In the genomic region with DNA sequence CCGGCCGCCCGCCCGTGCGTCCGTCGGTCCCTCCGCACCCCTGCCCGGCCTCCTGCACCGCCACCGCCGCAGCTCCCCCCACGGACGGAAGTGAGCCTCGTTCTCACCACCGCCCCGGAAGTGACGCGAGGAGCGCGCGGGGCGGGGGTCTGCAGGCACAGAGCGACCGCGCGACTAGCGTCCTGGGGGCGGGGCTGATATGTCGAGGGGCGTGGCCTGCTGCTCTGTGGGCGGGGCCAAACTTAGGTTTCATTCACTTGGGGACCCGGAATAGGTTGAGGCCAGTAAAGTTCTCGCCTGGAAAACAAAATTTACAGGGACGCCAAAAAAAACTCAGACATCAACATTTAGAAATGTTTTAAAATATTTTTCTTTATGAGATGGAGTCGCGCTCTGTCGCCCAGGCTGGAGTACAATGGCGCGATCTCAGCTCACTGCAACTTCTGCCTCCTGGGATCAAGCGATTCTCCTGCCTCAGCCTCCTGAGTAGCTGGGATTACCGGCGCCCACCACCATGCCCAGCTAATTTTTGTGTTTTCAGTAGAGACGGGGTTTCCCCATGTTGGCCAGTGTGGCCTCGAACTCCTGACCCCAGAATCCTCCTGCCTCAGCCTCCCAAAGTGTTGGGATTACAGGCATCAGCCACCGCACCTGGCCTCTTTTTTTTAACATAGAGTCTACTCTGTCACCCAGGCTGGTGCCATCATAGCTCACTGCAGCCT, we compare ENCODE assay signal across 8 cellular contexts. TPM values are rescaled to one million over a fixed set of nuclear protein-coding genes. Genes with fewer than 3 reads are reported as not detected.
A peak's percentile ranks its signal among the peaks of the same experiment; 100 is the strongest.
DNase-seq lines count a peak whose midpoint lies in the region; ATAC-seq and TF ChIP-seq lines count a peak whose summit lies in the region.
"Not testable (repeated sequence)": the region's sequence is repeated elsewhere in the genome, so short reads cannot be mapped to it uniquely, and the experiment has no call there.

A gene (minus strand): TSS at position 99 of the 722 bp plus-strand sequence. CDS start 3,930 bp downstream, outside the sequence.

- H3K4me1 Mint-ChIP-seq in natural killer cell, result peaks cover 33 to 45% of the 10 kb centered on the region in 2 donors
- peaks cover 43% of the 10 kb centered on the region for H3K4me1 Mint-ChIP-seq in stimulated activated memory B cell treated with anti-CD40 and anti-IgM and Interleukin-4, amounts not matched to agents 10 μg/mL and 1 μg/mL and 100 μg/mL, for 72 hours

- not testable (repeated sequence) for H3K27me3 Mint-ChIP-seq in natural killer cell (ENCODE audit: low read depth in 2 of 2); stimulated activated memory B cell treated with anti-CD40 and anti-IgM and Interleukin-4, amounts not matched to agents 10 μg/mL and 1 μg/mL and 100 μg/mL, for 72 hours

- not testable (repeated sequence) for H3K36me3 ChIP-seq in H7 (replicated peaks; ENCODE audit: control insufficient read depth, insufficient read depth, low read length)

- H3K27ac Mint-ChIP-seq in natural killer cell, result peak within 1 kb of the TSS; percentile 97 to 99
- peak within 1 kb of the TSS; percentile 91 for H3K27ac Mint-ChIP-seq in stimulated activated memory B cell treated with anti-CD40 and anti-IgM and Interleukin-4, amounts not matched to agents 10 μg/mL and 1 μg/mL and 100 μg/mL, for 72 hours

- H3K4me3 Mint-ChIP-seq in natural killer cell, result peak within 1 kb of the TSS; percentile 100
- H3K4me3 Mint-ChIP-seq in stimulated activated memory B cell treated with anti-CD40 and anti-IgM and Interleukin-4, amounts not matched to agents 10 μg/mL and 1 μg/mL and 100 μg/mL, for 72 hours, result peak within 1 kb of the TSS; percentile 100

- ATAC-seq in natural killer cell, result peak; percentile 60 to 86 (median 67)
- ATAC-seq in stimulated activated memory B cell treated with anti-CD40 and anti-IgM and Interleukin-4, amounts not matched to agents 10 μg/mL and 1 μg/mL and 100 μg/mL, for 72 hours, result peak; percentile 94

- not testable (repeated sequence) for H3K9me3 Mint-ChIP-seq in natural killer cell; stimulated activated memory B cell treated with anti-CD40 and anti-IgM and Interleukin-4, amounts not matched to agents 10 μg/mL and 1 μg/mL and 100 μg/mL, for 72 hours

- H3K36me3 Mint-ChIP-seq in natural killer cell, result peaks cover 20% of the 10 kb centered on the region
- not testable (repeated sequence) for H3K36me3 Mint-ChIP-seq in stimulated activated memory B cell treated with anti-CD40 and anti-IgM and Interleukin-4, amounts not matched to agents 10 μg/mL and 1 μg/mL and 100 μg/mL, for 72 hours

- not testable (repeated sequence) for H3K27me3 ChIP-seq in H7 (ENCODE audit: control insufficient read depth, insufficient read depth, low read length)

- peak within 1 kb of the TSS; percentile 91 for H3K4me3 ChIP-seq in H7 (ENCODE audit: insufficient read depth, low read depth, low read length)
- H3K4me3 ChIP-seq in fibroblast of pulmonary artery (replicated peaks; ENCODE audit: low read depth, low read length), result peak within 1 kb of the TSS; percentile 90

- intact Hi-C loops in natural killer cell (cut with micrococcal nuclease), result loop anchor here (2.0 kb wide), 1 partner anchor 19 kb away; a partner anchor contains a TSS

- TF ChIP-seq CTCF in fibroblast of pulmonary artery (IDR thresholded peaks at IDR 0.05; ENCODE audit: low read length, missing control alignments); natural killer cell (IDR thresholded peaks at IDR 0.05): not testable (repeated sequence)

- DNase-seq in DMS79 (lab: John Stamatoyannopoulos, UW), result peak; percentile 49
- DNase-seq in H7, result peak; percentile 99
- DNase-seq in MV-4-11 (lab: John Stamatoyannopoulos, UW), result peak; percentile 97
- peak; percentile 86 for DNase-seq in SK-MEL-5 (ENCODE audit: low read depth, low spot score)
- DNase-seq in activated gamma-delta T cell treated with Interleukin-2 at 50 U/mL for 16 hours, result peak; percentile 95
- DNase-seq in fibroblast of pulmonary artery (ENCODE audit: low read depth), result peak; percentile 93
- DNase-seq in natural killer cell, result peak; percentile 96

- in situ Hi-C loops in SK-MEL-5 (cut with HindIII; ENCODE audit: low pct_unique_long_range_greater_than_20kb, low sequenced_read_pairs), result not testable (repeated sequence)

RNA-seq across cellular contexts. Expression of the gene that starts here (rescaled TPM):
- total RNA-seq in H7 (2014; rRNA removed; shearing (Covaris generic)), result 87.0 and 134 TPM in 2 replicates
- 48.0 and 49.7 TPM in 2 replicates for total RNA-seq in SK-MEL-5 (2014; rRNA removed; shearing (Covaris generic))
- 57.6 and 63.6 TPM in 2 replicates for polyA plus RNA-seq in SK-MEL-5 (2015; cell fraction: cytosol; rRNA removed)
- polyA plus RNA-seq in SK-MEL-5 (2015; cell fraction: nucleus; rRNA removed), result 148 and 178 TPM in 2 replicates
- 100 to 1,000 TPM; 554 to 652 (median 608) TPM for total RNA-seq in natural killer cell

Comparison
In these comparisons a context has a peak if more than half of its experiments do, and no peak if none do; other contexts are left out.
1. Peak in every context shown above with its lines: DNase-seq, ATAC-seq and H3K4me3 ChIP-seq.
2. DNase-seq: peak in every context shown above with its lines; median percentile 99 in H7; 97 in MV-4-11; 96 in natural killer cell; 95 in activated gamma-delta T cell treated with Interleukin-2 at 50 U/mL for 16 hours; 93 in fibroblast of pulmonary artery; 86 in SK-MEL-5; 49 in DMS79.